15 cellular contexts compared by ENCODE assay signal in genomic region chr5:134129411-134130238, GRCh38. TPM values are rescaled to one million over a fixed set of nuclear protein-coding genes. Genes with fewer than 3 reads are reported as not detected.
DNase-seq lines count a peak whose midpoint lies in the region; ATAC-seq lines count a peak whose summit lies in the region.
"Had no signal": no experiment of that assay in that cellular context is flagged by ENCODE, and none has a peak within 500 bp of the region (broad histone marks: within the 10 kb centered on the region; RNA-seq: fewer than 3 reads in every experiment).

No MANE protein-coding gene starts in this region.

- intact Hi-C loops in activated CD4-positive, alpha-beta memory T cell treated with anti-CD3 and anti-CD28 coated beads for 36 hours (cut with micrococcal nuclease): no loop called here

- peaks cover 98% of the 10 kb centered on the region for H3K4me1 Mint-ChIP-seq in activated naive CD4-positive, alpha-beta T cell treated with anti-CD3 and anti-CD28 coated beads, Interleukin-2, amount 10 ng/mL, durations not matched to agents 7 days and 5 days
- H3K4me1 Mint-ChIP-seq in activated CD4-positive, alpha-beta memory T cell treated with anti-CD3 and anti-CD28 coated beads for 36 hours (ENCODE audit: low read depth): peaks cover 98% of the 10 kb centered on the region
- peaks cover 88 to 94% of the 10 kb centered on the region in 2 donors for H3K4me1 Mint-ChIP-seq in effector memory CD8-positive, alpha-beta T cell (ENCODE audit: low read depth in 2 of 2)
- H3K4me1 Mint-ChIP-seq in stimulated activated naive CD8-positive, alpha-beta T cell treated with anti-CD3 and anti-CD28 coated beads, Interleukin-15, amount 100 ng/mL, for 72 hours: peaks cover 100% of the 10 kb centered on the region

- H3K4me3 Mint-ChIP-seq in activated naive CD4-positive, alpha-beta T cell treated with anti-CD3 and anti-CD28 coated beads, Interleukin-2, amount 10 ng/mL, durations not matched to agents 7 days and 5 days: peak overlapping the region; percentile 79
- peak overlapping the region; percentile 69 for H3K4me3 Mint-ChIP-seq in activated CD4-positive, alpha-beta memory T cell treated with anti-CD3 and anti-CD28 coated beads for 36 hours
- H3K4me3 Mint-ChIP-seq in effector memory CD8-positive, alpha-beta T cell: peak overlapping the region; percentile 81 to 86
- peak overlapping the region; percentile 80 to 88 for H3K4me3 Mint-ChIP-seq in stimulated activated naive CD8-positive, alpha-beta T cell treated with anti-CD3 and anti-CD28 coated beads, Interleukin-15, amount 100 ng/mL, for 72 hours

- DNase-seq in activated naive CD4-positive, alpha-beta T cell treated with anti-CD3 and anti-CD28 coated beads, Interleukin-2, amount 10 ng/mL, durations not matched to agents 7 days and 5 days: peak; percentile 67
- DNase-seq in activated naive CD4-positive, alpha-beta T cell treated with anti-CD3 and anti-CD28 coated beads, Interleukin-2, amount 50 U/mL, for 16 hours: no peak
- peak; percentile 48 for DNase-seq in activated CD4-positive, alpha-beta memory T cell treated with anti-CD3 and anti-CD28 coated beads for 36 hours
- DNase-seq in effector memory CD8-positive, alpha-beta T cell: no peak
- peak; percentile 59 to 60 for DNase-seq in stimulated activated naive CD8-positive, alpha-beta T cell treated with anti-CD3 and anti-CD28 coated beads, Interleukin-15, amount 100 ng/mL, for 72 hours
- DNase-seq in GM19238 (ENCODE audit: insufficient read length, low spot score) (no peak), COLO668 (lab: John Stamatoyannopoulos, UW; ENCODE audit: unreplicated experiment) (no peak)
- DNase-seq: activated CD4-positive, CD25-positive, alpha-beta regulatory T cell; GF-D8; NCI-H774; small intestine; stomach had no signal

- H3K36me3 Mint-ChIP-seq in activated naive CD4-positive, alpha-beta T cell treated with anti-CD3 and anti-CD28 coated beads, Interleukin-2, amount 10 ng/mL, durations not matched to agents 7 days and 5 days: peaks cover 86% of the 10 kb centered on the region
- peaks cover 41% of the 10 kb centered on the region for H3K36me3 Mint-ChIP-seq in activated CD4-positive, alpha-beta memory T cell treated with anti-CD3 and anti-CD28 coated beads for 36 hours
- H3K36me3 Mint-ChIP-seq in effector memory CD8-positive, alpha-beta T cell (ENCODE audit: insufficient read depth): peaks cover 100% of the 10 kb centered on the region

- CTCF ChIA-PET in activated naive CD4-positive, alpha-beta T cell treated with anti-CD3 and anti-CD28 coated beads, Interleukin-2, amount 10 ng/mL, durations not matched to agents 7 days and 5 days (lab: Charles Lee): interaction anchor here (0.8 to 35.0 kb wide), 2 partner anchors 60 to 90 kb away, joined by 3 to 743 read pairs; no protein-coding TSS in a partner anchor
- CTCF ChIA-PET in activated CD4-positive, alpha-beta memory T cell treated with anti-CD3 and anti-CD28 coated beads for 36 hours (lab: Charles Lee): interaction anchor here (0.7 to 28.4 kb wide), 6 partner anchors 11 to 91 kb away, joined by 3 to 981 read pairs (median 36); no protein-coding TSS in a partner anchor

- H3K9me3 Mint-ChIP-seq in activated naive CD4-positive, alpha-beta T cell treated with anti-CD3 and anti-CD28 coated beads, Interleukin-2, amount 10 ng/mL, durations not matched to agents 7 days and 5 days: no peaks in the 10 kb centered on the region
- no peaks in the 10 kb centered on the region for H3K9me3 Mint-ChIP-seq in activated CD4-positive, alpha-beta memory T cell treated with anti-CD3 and anti-CD28 coated beads for 36 hours
- H3K9me3 Mint-ChIP-seq in effector memory CD8-positive, alpha-beta T cell: no peaks in the 10 kb centered on the region
- no peaks in the 10 kb centered on the region for H3K9me3 Mint-ChIP-seq in stimulated activated naive CD8-positive, alpha-beta T cell treated with anti-CD3 and anti-CD28 coated beads, Interleukin-15, amount 100 ng/mL, for 72 hours

- H3K27me3 Mint-ChIP-seq in activated naive CD4-positive, alpha-beta T cell treated with anti-CD3 and anti-CD28 coated beads, Interleukin-2, amount 10 ng/mL, durations not matched to agents 7 days and 5 days: peaks cover 3% of the 10 kb centered on the region
- H3K27me3 Mint-ChIP-seq in activated CD4-positive, alpha-beta memory T cell treated with anti-CD3 and anti-CD28 coated beads for 36 hours: no peaks in the 10 kb centered on the region
- no peaks in the 10 kb centered on the region for H3K27me3 Mint-ChIP-seq in effector memory CD8-positive, alpha-beta T cell
- H3K27me3 Mint-ChIP-seq in stimulated activated naive CD8-positive, alpha-beta T cell treated with anti-CD3 and anti-CD28 coated beads, Interleukin-15, amount 100 ng/mL, for 72 hours: no peaks in the 10 kb centered on the region
- H3K27me3 Mint-ChIP-seq: progenitor cell of endocrine pancreas had no signal

- POLR2A ChIA-PET in activated CD4-positive, alpha-beta memory T cell treated with anti-CD3 and anti-CD28 coated beads for 36 hours (lab: Charles Lee): interaction anchor here (0.6 to 4.6 kb wide), 6 partner anchors 9 to 95 kb away, joined by 3 to 22 read pairs (median 14); no protein-coding TSS in a partner anchor

- peak overlapping the region; percentile 95 for H3K27ac Mint-ChIP-seq in activated naive CD4-positive, alpha-beta T cell treated with anti-CD3 and anti-CD28 coated beads, Interleukin-2, amount 10 ng/mL, durations not matched to agents 7 days and 5 days
- H3K27ac Mint-ChIP-seq in activated CD4-positive, alpha-beta memory T cell treated with anti-CD3 and anti-CD28 coated beads for 36 hours: peak overlapping the region; percentile 90
- H3K27ac Mint-ChIP-seq in effector memory CD8-positive, alpha-beta T cell: peak overlapping the region; percentile 95 to 99
- H3K27ac Mint-ChIP-seq in stimulated activated naive CD8-positive, alpha-beta T cell treated with anti-CD3 and anti-CD28 coated beads, Interleukin-15, amount 100 ng/mL, for 72 hours: peak overlapping the region; percentile 79 to 96
- H3K27ac Mint-ChIP-seq: progenitor cell of endocrine pancreas had no signal

- ATAC-seq in effector memory CD8-positive, alpha-beta T cell (replicated peaks): peak; percentile 5
- peak; percentile 3 for ATAC-seq in stimulated activated naive CD8-positive, alpha-beta T cell treated with anti-CD3 and anti-CD28 coated beads, Interleukin-15, amount 100 ng/mL, for 72 hours
- ATAC-seq in GM18517 (IDR thresholded peaks at IDR 0.05; ENCODE audit: unreplicated experiment): no peak
- ATAC-seq: left lobe of liver had no signal

RNA-seq across cellular contexts. Expression of gene TCF7, which starts 15.1 kb away (rescaled TPM):
- total RNA-seq in activated CD4-positive, alpha-beta memory T cell treated with anti-CD3 and anti-CD28 coated beads for 36 hours: 10 to 100 TPM; 59.3 to 65.6 TPM

RNA-seq across cellular contexts. Expression of gene SKP1, which starts 47.1 kb away (rescaled TPM):
- total RNA-seq in activated CD4-positive, alpha-beta memory T cell treated with anti-CD3 and anti-CD28 coated beads for 36 hours: 100 to 1,000 TPM; 284 to 286 TPM

Comparison
In these comparisons a context has a peak if more than half of its experiments do, and no peak if none do; other contexts are left out.
1. DNase-seq: peak in activated naive CD4-positive, alpha-beta T cell treated with anti-CD3 and anti-CD28 coated beads, Interleukin-2, amount 10 ng/mL, durations not matched to agents 7 days and 5 days (single experiment), activated CD4-positive, alpha-beta memory T cell treated with anti-CD3 and anti-CD28 coated beads for 36 hours (single experiment) and stimulated activated naive CD8-positive, alpha-beta T cell treated with anti-CD3 and anti-CD28 coated beads, Interleukin-15, amount 100 ng/mL, for 72 hours (2 of 2); none in activated naive CD4-positive, alpha-beta T cell treated with anti-CD3 and anti-CD28 coated beads, Interleukin-2, amount 50 U/mL, for 16 hours (single experiment), effector memory CD8-positive, alpha-beta T cell (0 of 3), GM19238 (single experiment) and COLO668 (single experiment).
2. Peak in every context shown above with its lines, with median percentiles within 50 percentile points of each other: H3K27ac Mint-ChIP-seq and H3K4me3 Mint-ChIP-seq.